Comparison of ENCODE assay signal across 25 cellular contexts in the genomic region with DNA sequence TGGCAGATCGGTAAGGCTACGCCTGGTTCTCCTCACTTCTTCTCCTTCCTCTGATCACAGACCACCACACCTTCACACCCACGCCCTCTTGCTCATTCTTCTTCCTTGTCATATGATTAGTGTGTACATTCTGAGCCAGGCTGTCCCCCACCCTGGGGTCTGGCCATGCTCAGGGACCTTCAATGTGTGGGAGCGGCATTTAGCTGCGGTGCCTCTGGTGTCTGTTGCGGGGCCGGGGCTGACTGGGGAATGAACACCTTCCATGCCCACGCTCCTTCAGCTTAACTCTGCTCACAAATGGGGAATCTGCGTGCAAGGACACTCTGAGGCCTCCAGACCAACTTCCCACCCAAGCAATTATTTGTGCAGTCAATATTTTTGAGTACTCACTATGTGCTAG. TPM values are rescaled to one million over a fixed set of nuclear protein-coding genes. Genes with fewer than 3 reads are reported as not detected.
"Had no signal": no experiment of that assay in that cellular context is flagged by ENCODE, and none has a peak within 500 bp of the region (broad histone marks: within the 10 kb centered on the region; RNA-seq: fewer than 3 reads in every experiment).

No MANE protein-coding gene starts in this region.

- H3K27ac Mint-ChIP-seq: activated CD4-positive, alpha-beta memory T cell treated with anti-CD3 and anti-CD28 coated beads, Interleukin-2, amount 10 ng/mL, durations not matched to agents 7 days and 5 days; activated CD4-positive, alpha-beta T cell treated with anti-CD3 and anti-CD28 coated beads, Interleukin-2, amount 10 ng/mL, durations not matched to agents 7 days and 5 days; activated naive CD4-positive, alpha-beta T cell treated with anti-CD3 and anti-CD28 coated beads for 36 hours; activated T-helper 1 cell treated with anti-CD3 and anti-CD28 coated beads, Interleukin-12 subunit alpha, Interleukin-12 subunit beta, Interleukin-2, Interleukin-4 antibody, amounts not matched to agents 30 ng/mL and 10 ng/mL and 1 ng/mL, durations not matched to agents 14 hours and 24 hours and 36 hours; nephron; stimulated activated naive CD8-positive, alpha-beta T cell treated with anti-CD3 and anti-CD28 coated beads, Interleukin-15, Interleukin-2, amounts not matched to agents 100 ng/mL and 50 ng/mL, for 24 hours had no signal

- H3K4me3 Mint-ChIP-seq: activated CD4-positive, alpha-beta memory T cell treated with anti-CD3 and anti-CD28 coated beads, Interleukin-2, amount 10 ng/mL, durations not matched to agents 7 days and 5 days; activated CD4-positive, alpha-beta T cell treated with anti-CD3 and anti-CD28 coated beads, Interleukin-2, amount 10 ng/mL, durations not matched to agents 7 days and 5 days; activated naive CD4-positive, alpha-beta T cell treated with anti-CD3 and anti-CD28 coated beads for 36 hours; activated T-helper 1 cell treated with anti-CD3 and anti-CD28 coated beads, Interleukin-12 subunit alpha, Interleukin-12 subunit beta, Interleukin-2, Interleukin-4 antibody, amounts not matched to agents 30 ng/mL and 10 ng/mL and 1 ng/mL, durations not matched to agents 14 hours and 24 hours and 36 hours; nephron; stimulated activated naive CD8-positive, alpha-beta T cell treated with anti-CD3 and anti-CD28 coated beads, Interleukin-15, Interleukin-2, amounts not matched to agents 100 ng/mL and 50 ng/mL, for 24 hours had no signal

- H3K9me3 ChIP-seq: gastrocnemius medialis, left ventricle myocardium inferior, pancreas, thoracic aorta, vagina had no signal

- H3K9me3 Mint-ChIP-seq: activated CD4-positive, alpha-beta memory T cell treated with anti-CD3 and anti-CD28 coated beads, Interleukin-2, amount 10 ng/mL, durations not matched to agents 7 days and 5 days; activated CD4-positive, alpha-beta T cell treated with anti-CD3 and anti-CD28 coated beads, Interleukin-2, amount 10 ng/mL, durations not matched to agents 7 days and 5 days; activated naive CD4-positive, alpha-beta T cell treated with anti-CD3 and anti-CD28 coated beads for 36 hours; activated T-helper 1 cell treated with anti-CD3 and anti-CD28 coated beads, Interleukin-12 subunit alpha, Interleukin-12 subunit beta, Interleukin-2, Interleukin-4 antibody, amounts not matched to agents 30 ng/mL and 10 ng/mL and 1 ng/mL, durations not matched to agents 14 hours and 24 hours and 36 hours; nephron; stimulated activated naive CD8-positive, alpha-beta T cell treated with anti-CD3 and anti-CD28 coated beads, Interleukin-15, Interleukin-2, amounts not matched to agents 100 ng/mL and 50 ng/mL, for 24 hours had no signal

- H3K4me1 Mint-ChIP-seq: activated CD4-positive, alpha-beta memory T cell treated with anti-CD3 and anti-CD28 coated beads, Interleukin-2, amount 10 ng/mL, durations not matched to agents 7 days and 5 days; activated CD4-positive, alpha-beta T cell treated with anti-CD3 and anti-CD28 coated beads, Interleukin-2, amount 10 ng/mL, durations not matched to agents 7 days and 5 days; nephron had no signal

- ATAC-seq: gastrocnemius medialis, pancreas, right cardiac atrium had no signal

- H3K27ac ChIP-seq: coronary artery, gastrocnemius medialis, left ventricle myocardium inferior, pancreas, thoracic aorta, vagina, VCaP had no signal

- H3K27me3 Mint-ChIP-seq: activated CD4-positive, alpha-beta memory T cell treated with anti-CD3 and anti-CD28 coated beads, Interleukin-2, amount 10 ng/mL, durations not matched to agents 7 days and 5 days; activated CD4-positive, alpha-beta T cell treated with anti-CD3 and anti-CD28 coated beads, Interleukin-2, amount 10 ng/mL, durations not matched to agents 7 days and 5 days; stimulated activated naive CD8-positive, alpha-beta T cell treated with anti-CD3 and anti-CD28 coated beads, Interleukin-15, Interleukin-2, amounts not matched to agents 100 ng/mL and 50 ng/mL, for 24 hours had no signal

- H3K4me3 ChIP-seq: coronary artery, dorsolateral prefrontal cortex, gastrocnemius medialis, left ventricle myocardium inferior, pancreas, thoracic aorta, vagina had no signal

- H3K27me3 ChIP-seq: dorsolateral prefrontal cortex, gastrocnemius medialis, pancreas, vagina had no signal

- DNase-seq: activated CD4-positive, alpha-beta memory T cell treated with anti-CD3 and anti-CD28 coated beads, Interleukin-2, amount 10 ng/mL, durations not matched to agents 7 days and 5 days; activated CD4-positive, alpha-beta T cell treated with anti-CD3 and anti-CD28 coated beads for 1 hour; activated CD4-positive, alpha-beta T cell treated with anti-CD3 and anti-CD28 coated beads, Interleukin-2, amount 10 ng/mL, durations not matched to agents 7 days and 5 days; activated effector memory CD4-positive, alpha-beta T cell treated with anti-CD3 and anti-CD28 coated beads, Interleukin-2, amount 50 U/mL, for 16 hours; activated naive CD4-positive, alpha-beta T cell treated with anti-CD3 and anti-CD28 coated beads for 36 hours; cerebellar nuclear complex; effector memory CD4-positive, alpha-beta T cell; erythroblast; glutamatergic neuron; left ventricle myocardium inferior; right cardiac atrium; stimulated activated CD4-positive, alpha-beta T cell treated with anti-CD3 and anti-CD28 coated beads, Interleukin-2, amount 100 ng/mL, for 48 hours; T-helper 1 cell; trophoblast cell had no signal

- H3K4me1 ChIP-seq: pancreas, vagina had no signal

RNA-seq across cellular contexts. Expression of a gene that starts 46.0 kb away (rescaled TPM):
- total RNA-seq: activated CD4-positive, alpha-beta memory T cell treated with anti-CD3 and anti-CD28 coated beads, Interleukin-2, amount 10 ng/mL, durations not matched to agents 7 days and 5 days; activated CD4-positive, alpha-beta T cell treated with anti-CD3 and anti-CD28 coated beads, Interleukin-2, amount 10 ng/mL, durations not matched to agents 7 days and 5 days; activated naive CD4-positive, alpha-beta T cell treated with anti-CD3 and anti-CD28 coated beads for 36 hours; activated T-helper 1 cell treated with anti-CD3 and anti-CD28 coated beads, Interleukin-12 subunit alpha, Interleukin-12 subunit beta, Interleukin-2, Interleukin-4 antibody, amounts not matched to agents 30 ng/mL and 10 ng/mL and 1 ng/mL, durations not matched to agents 14 hours and 24 hours and 36 hours; gastrocnemius medialis; left ventricle myocardium inferior; lung microvascular endothelial cell; right cardiac atrium; thoracic aorta had no signal
